Comparison of ENCODE assay signal across 24 cellular contexts in genomic region chr14:31126680-31127079, GRCh38.
A peak's percentile ranks its signal among the peaks of the same experiment; 100 is the strongest.
DNase-seq lines count a peak whose midpoint lies in the region; ATAC-seq lines count a peak whose summit lies in the region.
"Had no signal": no experiment of that assay in that cellular context is flagged by ENCODE, and none has a peak within 500 bp of the region (broad histone marks: within the 10 kb centered on the region; RNA-seq: fewer than 3 reads in every experiment).

No MANE protein-coding gene starts in this region.

- peaks cover 32% of the 10 kb centered on the region for H3K4me1 ChIP-seq in CD4-positive, CD25-positive, alpha-beta regulatory T cell (ENCODE audit: control insufficient read depth, insufficient read depth, low read length, poor library complexity, severe bottlenecking)
- H3K4me1 ChIP-seq in CD4-positive, alpha-beta memory T cell (ENCODE audit: insufficient read depth, low read length), result peaks cover 47% of the 10 kb centered on the region
- H3K4me1 ChIP-seq: BE2C had no signal

- H3K4me1 Mint-ChIP-seq in CD4-positive, CD25-positive, alpha-beta regulatory T cell, result peaks cover 35 to 62% (median 51%) of the 10 kb centered on the region in 4 donors
- H3K4me1 Mint-ChIP-seq in CD4-positive, alpha-beta memory T cell, result peaks cover 40 to 56% (median 48%) of the 10 kb centered on the region in 4 donors
- H3K4me1 Mint-ChIP-seq in T-helper 2 cell treated with Interferon-gamma antibody and Interleukin-4, amounts not matched to agents 5 μg/mL and 100 μg/mL, for 36 hours (ENCODE audit: low read depth), result peaks cover 42% of the 10 kb centered on the region
- H3K4me1 Mint-ChIP-seq in stimulated activated naive B cell treated with anti-CD40 and anti-IgM and Interleukin-4, amounts not matched to agents 10 μg/mL and 1 μg/mL and 100 μg/mL, for 72 hours, result peaks cover 10% of the 10 kb centered on the region in 2 donors

- no peak overlapping the region for H3K4me3 ChIP-seq in CD4-positive, CD25-positive, alpha-beta regulatory T cell (ENCODE audit: low read depth, low read length)
- no peak overlapping the region for H3K4me3 ChIP-seq in CD4-positive, alpha-beta memory T cell (ENCODE audit: low read length in 2 of 2)
- H3K4me3 ChIP-seq: BLaER1, GM12878 had no signal

- peaks cover 0 to 4% (median 0%) of the 10 kb centered on the region in 7 donors for H3K9me3 Mint-ChIP-seq in CD4-positive, CD25-positive, alpha-beta regulatory T cell
- no peaks in the 10 kb centered on the region for H3K9me3 Mint-ChIP-seq in CD4-positive, alpha-beta memory T cell
- no peaks in the 10 kb centered on the region for H3K9me3 Mint-ChIP-seq in T-helper 2 cell treated with Interferon-gamma antibody and Interleukin-4, amounts not matched to agents 5 μg/mL and 100 μg/mL, for 36 hours
- no peaks in the 10 kb centered on the region for H3K9me3 Mint-ChIP-seq in stimulated activated naive B cell treated with anti-CD40 and anti-IgM and Interleukin-4, amounts not matched to agents 10 μg/mL and 1 μg/mL and 100 μg/mL, for 72 hours
- H3K9me3 Mint-ChIP-seq: CD14-positive monocyte; CD4-positive, alpha-beta T cell; CD8-positive, alpha-beta memory T cell had no signal

- peak overlapping the region; percentile 34 for H3K27ac ChIP-seq in CD4-positive, CD25-positive, alpha-beta regulatory T cell (ENCODE audit: insufficient read depth, low read length, poor library complexity, severe bottlenecking)
- no peak overlapping the region for H3K27ac ChIP-seq in CD4-positive, alpha-beta memory T cell (ENCODE audit: low read depth, low read length)
- H3K27ac ChIP-seq: BLaER1 had no signal

- CTCF ChIA-PET in CD4-positive, alpha-beta memory T cell (lab: Charles Lee; ENCODE audit: partially characterized antibody), result interaction anchor here (0.7 to 3.3 kb wide), 2 partner anchors 22 to 80 kb away, joined by 3 to 19 read pairs; partner anchors contain the start of gene HECTD1

- H3K27ac Mint-ChIP-seq in CD4-positive, CD25-positive, alpha-beta regulatory T cell, result no peak overlapping the region
- peak overlapping the region in 6 of 7 donors; percentile 17 to 76 (median 60) for H3K27ac Mint-ChIP-seq in CD4-positive, alpha-beta memory T cell
- peak overlapping the region; percentile 20 for H3K27ac Mint-ChIP-seq in T-helper 2 cell treated with Interferon-gamma antibody and Interleukin-4, amounts not matched to agents 5 μg/mL and 100 μg/mL, for 36 hours
- H3K27ac Mint-ChIP-seq in stimulated activated naive B cell treated with anti-CD40 and anti-IgM and Interleukin-4, amounts not matched to agents 10 μg/mL and 1 μg/mL and 100 μg/mL, for 72 hours, result peak overlapping the region; percentile 20
- H3K27ac Mint-ChIP-seq: CD14-positive monocyte had no signal

- POLR2A ChIA-PET in CD4-positive, alpha-beta memory T cell (lab: Charles Lee; ENCODE audit: partially characterized antibody), result interaction anchor here (1.5 to 7.8 kb wide), 6 partner anchors 9 to 294 kb away, joined by 4 to 152 read pairs (median 7); partner anchors contain the start of genes AP4S1, HEATR5A, HECTD1 and STRN3

- no peaks in the 10 kb centered on the region for H3K27me3 Mint-ChIP-seq in CD4-positive, CD25-positive, alpha-beta regulatory T cell
- no peaks in the 10 kb centered on the region for H3K27me3 Mint-ChIP-seq in CD4-positive, alpha-beta memory T cell
- H3K27me3 Mint-ChIP-seq in T-helper 2 cell treated with Interferon-gamma antibody and Interleukin-4, amounts not matched to agents 5 μg/mL and 100 μg/mL, for 36 hours (ENCODE audit: low read depth), result no peaks in the 10 kb centered on the region
- no peaks in the 10 kb centered on the region for H3K27me3 Mint-ChIP-seq in stimulated activated naive B cell treated with anti-CD40 and anti-IgM and Interleukin-4, amounts not matched to agents 10 μg/mL and 1 μg/mL and 100 μg/mL, for 72 hours
- H3K27me3 Mint-ChIP-seq: CD4-positive, alpha-beta T cell; CD8-positive, alpha-beta memory T cell had no signal

- H3K9me3 ChIP-seq in CD4-positive, CD25-positive, alpha-beta regulatory T cell (ENCODE audit: control insufficient read depth in 2 of 2, low read length in 2 of 2), result no peaks in the 10 kb centered on the region
- no peaks in the 10 kb centered on the region for H3K9me3 ChIP-seq in CD4-positive, alpha-beta memory T cell (ENCODE audit: control insufficient read depth in 1 of 2, low read length in 2 of 2)
- H3K9me3 ChIP-seq: BE2C, BLaER1 had no signal

- H3K36me3 ChIP-seq in CD4-positive, CD25-positive, alpha-beta regulatory T cell (ENCODE audit: control insufficient read depth, insufficient read depth, low read length), result peaks cover 67% of the 10 kb centered on the region
- H3K36me3 ChIP-seq in CD4-positive, alpha-beta memory T cell (ENCODE audit: insufficient read depth, low read length), result peaks cover 24% of the 10 kb centered on the region

- H3K36me3 Mint-ChIP-seq in CD4-positive, CD25-positive, alpha-beta regulatory T cell, result peaks cover 33% of the 10 kb centered on the region
- H3K36me3 Mint-ChIP-seq in CD4-positive, alpha-beta memory T cell, result peaks cover 51 to 59% of the 10 kb centered on the region in 2 donors
- peaks cover 63% of the 10 kb centered on the region for H3K36me3 Mint-ChIP-seq in T-helper 2 cell treated with Interferon-gamma antibody and Interleukin-4, amounts not matched to agents 5 μg/mL and 100 μg/mL, for 36 hours (ENCODE audit: low read depth)
- H3K36me3 Mint-ChIP-seq in stimulated activated naive B cell treated with anti-CD40 and anti-IgM and Interleukin-4, amounts not matched to agents 10 μg/mL and 1 μg/mL and 100 μg/mL, for 72 hours, result peaks cover 16 to 38% of the 10 kb centered on the region in 2 donors

- intact Hi-C loops in CD4-positive, alpha-beta memory T cell (cut with micrococcal nuclease), result loop anchor here (1.0 to 5.0 kb wide), 2 partner anchors 100 to 436 kb away; partner anchors contain the start of genes NUBPL and STRN3

- peak overlapping the region in 1 of 4 donors; percentile 27 for H3K4me3 Mint-ChIP-seq in CD4-positive, CD25-positive, alpha-beta regulatory T cell
- H3K4me3 Mint-ChIP-seq in CD4-positive, alpha-beta memory T cell, result peak overlapping the region in 1 of 8 donors; percentile 13
- H3K4me3 Mint-ChIP-seq in T-helper 2 cell treated with Interferon-gamma antibody and Interleukin-4, amounts not matched to agents 5 μg/mL and 100 μg/mL, for 36 hours, result no peak overlapping the region
- H3K4me3 Mint-ChIP-seq in stimulated activated naive B cell treated with anti-CD40 and anti-IgM and Interleukin-4, amounts not matched to agents 10 μg/mL and 1 μg/mL and 100 μg/mL, for 72 hours, result no peak overlapping the region
- H3K4me3 Mint-ChIP-seq: CD14-positive monocyte; CD4-positive, alpha-beta T cell had no signal

- no peak for DNase-seq in CD4-positive, CD25-positive, alpha-beta regulatory T cell
- no peak for DNase-seq in CD4-positive, alpha-beta memory T cell
- no peak for DNase-seq in T-helper 2 cell treated with Interferon-gamma antibody and Interleukin-4, amounts not matched to agents 5 μg/mL and 100 μg/mL, for 36 hours (ENCODE audit: low spot score)
- no peak for DNase-seq in stimulated activated naive B cell treated with anti-CD40 and anti-IgM and Interleukin-4, amounts not matched to agents 10 μg/mL and 1 μg/mL and 100 μg/mL, for 72 hours
- DNase-seq in HPDE6-E6E7 (ENCODE audit: extremely low spot score) (no peak), putamen (ENCODE audit: low spot score) (no peak)
- DNase-seq: 8988T; ACHN; BE2C; C1 segment of cervical spinal cord; CD4-positive, alpha-beta T cell; CD8-positive, alpha-beta memory T cell; COR-L47; DMS 273 treated with DMSO at 0.1 percent for 48 hours; DMS153; DMS53; DMS79; DND-41; EL; GDM1 had no signal

- ATAC-seq in CD4-positive, CD25-positive, alpha-beta regulatory T cell (ENCODE audit: low read depth in 2 of 2), result no peak
- no peak for ATAC-seq in stimulated activated naive B cell treated with anti-CD40 and anti-IgM and Interleukin-4, amounts not matched to agents 10 μg/mL and 1 μg/mL and 100 μg/mL, for 72 hours (replicated peaks)
- ATAC-seq in GM19455 (IDR thresholded peaks at IDR 0.05; ENCODE audit: unreplicated experiment), result no peak
- ATAC-seq: GM12878 had no signal

- H3K27me3 ChIP-seq in CD4-positive, CD25-positive, alpha-beta regulatory T cell (ENCODE audit: control insufficient read depth, insufficient read depth, low read length), result no peaks in the 10 kb centered on the region
- no peaks in the 10 kb centered on the region for H3K27me3 ChIP-seq in CD4-positive, alpha-beta memory T cell (ENCODE audit: insufficient read depth, low read length)
- H3K27me3 ChIP-seq: BE2C, BLaER1 had no signal

Comparison
In these comparisons a context has a peak if more than half of its experiments do, and no peak if none do; other contexts are left out.
1. H3K27ac Mint-ChIP-seq: peak in CD4-positive, alpha-beta memory T cell (6 of 7), T-helper 2 cell treated with Interferon-gamma antibody and Interleukin-4, amounts not matched to agents 5 μg/mL and 100 μg/mL, for 36 hours (single experiment) and stimulated activated naive B cell treated with anti-CD40 and anti-IgM and Interleukin-4, amounts not matched to agents 10 μg/mL and 1 μg/mL and 100 μg/mL, for 72 hours (single experiment); none in CD4-positive, CD25-positive, alpha-beta regulatory T cell (0 of 3).